ENCODE assay signal across 15 cellular contexts in genomic region chr16:79751785-79752184, GRCh38.
DNase-seq lines count a peak whose midpoint lies in the region; ATAC-seq and TF ChIP-seq lines count a peak whose summit lies in the region.
"Had no signal": no experiment of that assay in that cellular context is flagged by ENCODE, and none has a peak within 500 bp of the region (broad histone marks: within the 10 kb centered on the region; RNA-seq: fewer than 3 reads in every experiment).

No MANE protein-coding gene starts in this region.

- no peak overlapping the region for H3K4me3 ChIP-seq in adrenal gland
- H3K4me3 ChIP-seq in fibroblast of mammary gland (ENCODE audit: control insufficient read depth, low read depth, low read length): no peak overlapping the region
- H3K4me3 ChIP-seq in mesenchymal stem cell (ENCODE audit: insufficient read depth in 1 of 2, low read depth in 1 of 2, low read length in 2 of 2): no peak overlapping the region
- H3K4me3 ChIP-seq in thoracic aorta: no peak overlapping the region
- H3K4me3 ChIP-seq in right lobe of liver: no peak overlapping the region
- H3K4me3 ChIP-seq: stomach had no signal

- no peak overlapping the region for H3K23ac ChIP-seq in mesenchymal stem cell (ENCODE audit: low read length in 2 of 2)

- no peak overlapping the region for H2BK12ac ChIP-seq in mesenchymal stem cell (ENCODE audit: low read length in 2 of 2)

- no peak overlapping the region for H2AFZ ChIP-seq in mesenchymal stem cell (ENCODE audit: low read depth, low read length)

- TF ChIP-seq CTCF in adrenal gland (IDR thresholded peaks at IDR 0.05): no peak
- no peak for TF ChIP-seq CTCF in fibroblast of mammary gland (conservative IDR thresholded peaks at IDR 0.05; ENCODE audit: control insufficient read depth, insufficient read depth, low read depth, low read length)
- no peak for TF ChIP-seq CTCF in thoracic aorta (IDR thresholded peaks at IDR 0.05)
- no peak for TF ChIP-seq CTCF in right lobe of liver (IDR thresholded peaks at IDR 0.05)

- H3K14ac ChIP-seq in mesenchymal stem cell (ENCODE audit: low read length in 2 of 2): no peak overlapping the region

- TF ChIP-seq POLR2A in adrenal gland (IDR thresholded peaks at IDR 0.05) (no peak), right lobe of liver (IDR thresholded peaks at IDR 0.05) (no peak)

- no peaks in the 10 kb centered on the region for H3K9me3 ChIP-seq in adrenal gland (replicated peaks in 1 of 3)
- H3K9me3 ChIP-seq in mesenchymal stem cell (ENCODE audit: control insufficient read depth, low read length): peaks cover 6% of the 10 kb centered on the region
- no peaks in the 10 kb centered on the region for H3K9me3 ChIP-seq in thoracic aorta
- H3K9me3 ChIP-seq in right lobe of liver: no peaks in the 10 kb centered on the region
- H3K9me3 ChIP-seq: stomach had no signal

- H3K18ac ChIP-seq in mesenchymal stem cell (ENCODE audit: low read depth in 1 of 2, low read length in 2 of 2): no peak overlapping the region

- no peak overlapping the region for H2BK120ac ChIP-seq in mesenchymal stem cell (ENCODE audit: low read depth, low read length)

- no peaks in the 10 kb centered on the region for H3K79me1 ChIP-seq in mesenchymal stem cell (replicated peaks; ENCODE audit: low read length, poor library complexity, severe bottlenecking)

- no peak overlapping the region for H3K4ac ChIP-seq in mesenchymal stem cell (ENCODE audit: low read depth in 1 of 2, low read length in 2 of 2)

- no peak overlapping the region for H3K4me2 ChIP-seq in mesenchymal stem cell (ENCODE audit: low read length, poor library complexity, severe bottlenecking)

- H2AK5ac ChIP-seq in mesenchymal stem cell (ENCODE audit: low read length, severe bottlenecking): no peak overlapping the region

- H3K27ac ChIP-seq in adrenal gland (no peak overlapping the region), mesenchymal stem cell (ENCODE audit: low read length, poor library complexity, severe bottlenecking) (no peak overlapping the region), thoracic aorta (peak overlapping the region; percentile 1 to 43), right lobe of liver (no peak overlapping the region)

- intact Hi-C loops in adrenal gland (cut with DNase I): no loop called here
- intact Hi-C loops in right lobe of liver (cut with DNase I): no loop called here

- WGBS in adrenal gland, 4 donors: 69 to 88% (median 77%) methylated on average over 4 of the region's 4 CpGs
- WGBS in mesenchymal stem cell: 93% methylated on average over 4 of the region's 4 CpGs
- WGBS in right lobe of liver (ENCODE audit: insufficient coverage, low coverage, low lambda C conversion rate, missing lambda C conversion rate): 71% methylated on average over 4 of the region's 4 CpGs

- no peaks in the 10 kb centered on the region for H3K4me1 ChIP-seq in adrenal gland (replicated peaks in 1 of 2)
- peaks cover 2% of the 10 kb centered on the region for H3K4me1 ChIP-seq in mesenchymal stem cell (ENCODE audit: control insufficient read depth, insufficient read depth, low read depth, low read length)
- peaks cover 10 to 29% of the 10 kb centered on the region in 2 donors for H3K4me1 ChIP-seq in thoracic aorta (ENCODE audit: control insufficient read depth in 1 of 2, low read depth in 2 of 2)
- no peaks in the 10 kb centered on the region for H3K4me1 ChIP-seq in right lobe of liver

- peak in 5 of 7 donors; percentile 17 to 56 (median 33) for DNase-seq in adrenal gland
- DNase-seq in fibroblast of mammary gland (ENCODE audit: low read depth): peak; percentile 65
- no peak for DNase-seq in mesenchymal stem cell
- DNase-seq in thoracic aorta (ENCODE audit: low spot score): peak; percentile 41
- DNase-seq in right lobe of liver: no peak
- DNase-seq in DMS79 (lab: John Stamatoyannopoulos, UW): no peak
- DNase-seq: activated CD4-positive, CD25-positive, alpha-beta regulatory T cell; activated naive CD8-positive, alpha-beta T cell treated with anti-CD3 and anti-CD28 coated beads, Interleukin-2, amount 50 U/mL, for 24 hours; H9; KG1; stomach had no signal

- peak overlapping the region; percentile 30 for H3K9ac ChIP-seq in mesenchymal stem cell (ENCODE audit: low read length)

- H2BK15ac ChIP-seq in mesenchymal stem cell (ENCODE audit: low read depth, poor library complexity, severe bottlenecking): no peak overlapping the region

- H2BK5ac ChIP-seq in mesenchymal stem cell (ENCODE audit: low read depth, low read length, poor library complexity, severe bottlenecking): no peak overlapping the region

- H3K36me3 ChIP-seq in adrenal gland (replicated peaks in 1 of 2): no peaks in the 10 kb centered on the region
- H3K36me3 ChIP-seq in mesenchymal stem cell (ENCODE audit: control insufficient read depth in 1 of 2, insufficient read depth in 2 of 2, low read depth in 1 of 2, low read length in 2 of 2): no peaks in the 10 kb centered on the region
- no peaks in the 10 kb centered on the region for H3K36me3 ChIP-seq in thoracic aorta
- H3K36me3 ChIP-seq in right lobe of liver: no peaks in the 10 kb centered on the region
- H3K36me3 ChIP-seq: stomach had no signal

- no peaks in the 10 kb centered on the region for H3K27me3 ChIP-seq in adrenal gland
- H3K27me3 ChIP-seq in mesenchymal stem cell (ENCODE audit: control insufficient read depth in 1 of 2, insufficient read depth in 1 of 2, low read length in 2 of 2): no peaks in the 10 kb centered on the region
- no peaks in the 10 kb centered on the region for H3K27me3 ChIP-seq in thoracic aorta (replicated peaks; ENCODE audit: insufficient read depth)
- no peaks in the 10 kb centered on the region for H3K27me3 ChIP-seq in right lobe of liver
- H3K27me3 ChIP-seq: stomach had no signal

- no peak overlapping the region for H4K91ac ChIP-seq in mesenchymal stem cell (ENCODE audit: low read length)

- no peak overlapping the region for H4K8ac ChIP-seq in mesenchymal stem cell (ENCODE audit: low read length)

- ATAC-seq in thoracic aorta (ENCODE audit: insufficient number of reproducible peaks, low FRiP score, low read depth): peak; percentile 73
- ATAC-seq in GM21529 (IDR thresholded peaks at IDR 0.05; ENCODE audit: unreplicated experiment): no peak
- ATAC-seq in right lobe of liver: no peak
- ATAC-seq in HG03135 (IDR thresholded peaks at IDR 0.05; ENCODE audit: unreplicated experiment): no peak
- ATAC-seq: activated naive CD8-positive, alpha-beta T cell treated with anti-CD3 and anti-CD28 coated beads, Interleukin-2, amount 50 U/mL, for 24 hours; natural killer cell treated with Interleukin-12 subunit alpha and Interleukin-12 subunit beta and Interleukin-15 and Interleukin-18, amount 100 ng/mL, for 72 hours; Panc1 had no signal

Comparison
In these comparisons a context has a peak if more than half of its experiments do, and no peak if none do; other contexts are left out.
1. DNase-seq: peak in adrenal gland (5 of 7), fibroblast of mammary gland (single experiment) and thoracic aorta (single experiment); none in mesenchymal stem cell (single experiment), right lobe of liver (0 of 3) and DMS79 (single experiment).
2. H3K27ac ChIP-seq: peak in thoracic aorta (2 of 2); none in adrenal gland (0 of 5), mesenchymal stem cell (single experiment) and right lobe of liver (0 of 3).